8 cellular contexts compared by ENCODE assay signal in genomic region chr13:48160879-48161278, GRCh38.
A peak's percentile ranks its signal among the peaks of the same experiment; 100 is the strongest.
DNase-seq lines count a peak whose midpoint lies in the region; ATAC-seq and TF ChIP-seq lines count a peak whose summit lies in the region.

No MANE protein-coding gene starts in this region.

- DNase-seq in CD4-positive, CD25-positive, alpha-beta regulatory T cell: no peak
- DNase-seq in NCI-H226: peak; percentile 20
- DNase-seq in epithelial cell of esophagus (ENCODE audit: low read depth): peak; percentile 81
- DNase-seq in progenitor cell of endocrine pancreas (ENCODE audit: low spot score, unreplicated experiment): no peak
- DNase-seq in H7: no peak

- peaks cover 26% of the 10 kb centered on the region for H3K4me1 ChIP-seq in CD4-positive, CD25-positive, alpha-beta regulatory T cell (ENCODE audit: control insufficient read depth, insufficient read depth, low read length, poor library complexity, severe bottlenecking)

- no peak for ATAC-seq in CD4-positive, CD25-positive, alpha-beta regulatory T cell (ENCODE audit: low read depth in 2 of 2)
- ATAC-seq in GM21576 (IDR thresholded peaks at IDR 0.05; ENCODE audit: unreplicated experiment) (no peak), GM21528 (IDR thresholded peaks at IDR 0.05; ENCODE audit: low FRiP score, unreplicated experiment) (no peak)

- H3K36me3 ChIP-seq in CD4-positive, CD25-positive, alpha-beta regulatory T cell (ENCODE audit: control insufficient read depth, insufficient read depth, low read length): no peaks in the 10 kb centered on the region
- H3K36me3 ChIP-seq in H7 (replicated peaks; ENCODE audit: control insufficient read depth, insufficient read depth, low read length): no peaks in the 10 kb centered on the region

- H3K27me3 ChIP-seq in CD4-positive, CD25-positive, alpha-beta regulatory T cell (ENCODE audit: control insufficient read depth, insufficient read depth, low read length): no peaks in the 10 kb centered on the region
- no peaks in the 10 kb centered on the region for H3K27me3 ChIP-seq in H7 (ENCODE audit: control insufficient read depth, insufficient read depth, low read length)

- peaks cover 5% of the 10 kb centered on the region for H3K27me3 Mint-ChIP-seq in CD4-positive, CD25-positive, alpha-beta regulatory T cell
- H3K27me3 Mint-ChIP-seq in nephron (ENCODE audit: low read depth) (no peaks in the 10 kb centered on the region), progenitor cell of endocrine pancreas (peaks cover 7% of the 10 kb centered on the region)

- H3K9me3 Mint-ChIP-seq in CD4-positive, CD25-positive, alpha-beta regulatory T cell: no peaks in the 10 kb centered on the region
- no peaks in the 10 kb centered on the region for H3K9me3 Mint-ChIP-seq in nephron
- no peaks in the 10 kb centered on the region for H3K9me3 Mint-ChIP-seq in progenitor cell of endocrine pancreas (ENCODE audit: low read depth)

- TF ChIP-seq CTCF in epithelial cell of esophagus (IDR thresholded peaks at IDR 0.05; ENCODE audit: insufficient read depth, low read depth, low read length, missing control alignments) (no peak), nephron (IDR thresholded peaks at IDR 0.05; ENCODE audit: unreplicated experiment in 3 of 3) (no peak), progenitor cell of endocrine pancreas (IDR thresholded peaks at IDR 0.05; ENCODE audit: unreplicated experiment) (no peak)

- peaks cover 12 to 63% (median 34%) of the 10 kb centered on the region in 4 donors for H3K4me1 Mint-ChIP-seq in CD4-positive, CD25-positive, alpha-beta regulatory T cell
- H3K4me1 Mint-ChIP-seq in nephron (peaks cover 14% of the 10 kb centered on the region), progenitor cell of endocrine pancreas (ENCODE audit: low read depth) (no peaks in the 10 kb centered on the region)

- peaks cover 4% of the 10 kb centered on the region for H3K36me3 Mint-ChIP-seq in CD4-positive, CD25-positive, alpha-beta regulatory T cell
- H3K36me3 Mint-ChIP-seq in nephron (ENCODE audit: low read depth) (no peaks in the 10 kb centered on the region), progenitor cell of endocrine pancreas (ENCODE audit: insufficient read depth) (no peaks in the 10 kb centered on the region)

- peak overlapping the region in 2 of 3 donors; percentile 34 to 95 for H3K27ac Mint-ChIP-seq in CD4-positive, CD25-positive, alpha-beta regulatory T cell
- H3K27ac Mint-ChIP-seq in nephron (peak overlapping the region in 2 of 3 experiments; percentile 14 to 59), progenitor cell of endocrine pancreas (no peak overlapping the region)

- peak overlapping the region in 2 of 4 donors; percentile 44 to 61 for H3K4me3 Mint-ChIP-seq in CD4-positive, CD25-positive, alpha-beta regulatory T cell
- no peak overlapping the region for H3K4me3 Mint-ChIP-seq in nephron
- H3K4me3 Mint-ChIP-seq in progenitor cell of endocrine pancreas (ENCODE audit: low read depth): no peak overlapping the region

- no peak overlapping the region for H3K4me3 ChIP-seq in CD4-positive, CD25-positive, alpha-beta regulatory T cell (ENCODE audit: low read depth, low read length)
- H3K4me3 ChIP-seq in epithelial cell of esophagus (ENCODE audit: low read length) (no peak overlapping the region), H7 (ENCODE audit: insufficient read depth, low read depth, low read length) (no peak overlapping the region)

- no peak overlapping the region for H3K27ac ChIP-seq in CD4-positive, CD25-positive, alpha-beta regulatory T cell (ENCODE audit: insufficient read depth, low read length, poor library complexity, severe bottlenecking)

- no peaks in the 10 kb centered on the region for H3K9me3 ChIP-seq in CD4-positive, CD25-positive, alpha-beta regulatory T cell (ENCODE audit: control insufficient read depth in 2 of 2, low read length in 2 of 2)

Comparison
In these comparisons a context has a peak if more than half of its experiments do, and no peak if none do; other contexts are left out.
1. DNase-seq: peak in NCI-H226 (single experiment) and epithelial cell of esophagus (single experiment); none in CD4-positive, CD25-positive, alpha-beta regulatory T cell (0 of 3), progenitor cell of endocrine pancreas (single experiment) and H7 (single experiment).